ENCODE assay signal across 9 cellular contexts in genomic region chr9:36008774-36009300, GRCh38. TPM values are rescaled to one million over a fixed set of nuclear protein-coding genes. Genes with fewer than 3 reads are reported as not detected.
DNase-seq lines count a peak whose midpoint lies in the region; TF ChIP-seq lines count a peak whose summit lies in the region.
"Had no signal": no experiment of that assay in that cellular context is flagged by ENCODE, and none has a peak within 500 bp of the region (broad histone marks: within the 10 kb centered on the region; RNA-seq: fewer than 3 reads in every experiment).

No MANE protein-coding gene starts in this region.

- H3K4me1 ChIP-seq in KMS-11 (ENCODE audit: low read depth, poor library complexity, severe bottlenecking) (peaks cover 9% of the 10 kb centered on the region), Peyer's patch (peaks cover 0 to 10% (median 0%) of the 10 kb centered on the region in 4 donors), osteoblast (ENCODE audit: insufficient read depth, low read length) (peaks cover 6% of the 10 kb centered on the region)

- no peak for TF ChIP-seq POLR2A in Peyer's patch (IDR thresholded peaks at IDR 0.05)

- no peak overlapping the region for H3K9ac ChIP-seq in KMS-11
- H3K9ac ChIP-seq: BLaER1 had no signal

- no peaks in the 10 kb centered on the region for H3K36me3 Mint-ChIP-seq in type B pancreatic cell

- H3K9me3 Mint-ChIP-seq in type B pancreatic cell, result peaks cover 12% of the 10 kb centered on the region

- H3K27ac Mint-ChIP-seq in type B pancreatic cell, result no peak overlapping the region

- no peaks in the 10 kb centered on the region for H4K20me1 ChIP-seq in KMS-11 (ENCODE audit: insufficient read depth)
- H4K20me1 ChIP-seq in osteoblast (ENCODE audit: insufficient read depth, low read length), result no peaks in the 10 kb centered on the region
- H4K20me1 ChIP-seq: BLaER1 had no signal

- H3K27ac ChIP-seq in KMS-11 (no peak overlapping the region), Peyer's patch (no peak overlapping the region), osteoblast (ENCODE audit: low read depth, low read length) (no peak overlapping the region)
- H3K27ac ChIP-seq: BLaER1 had no signal

- peak overlapping the region; percentile 55 for H2AFZ ChIP-seq in KMS-11 (ENCODE audit: low read depth)
- peak overlapping the region; percentile 48 for H2AFZ ChIP-seq in osteoblast (ENCODE audit: low read length)

- no peak overlapping the region for H3K4me3 ChIP-seq in KMS-11 (IDR thresholded peaks at IDR 0.05; ENCODE audit: insufficient read depth, low read depth, low read length)
- H3K4me3 ChIP-seq in Peyer's patch, result peak overlapping the region in 1 of 4 donors; percentile 20
- H3K4me3 ChIP-seq in osteoblast (ENCODE audit: insufficient read depth, low read length), result peak overlapping the region; percentile 21
- H3K4me3 ChIP-seq: BLaER1 had no signal

- H3K9me3 ChIP-seq in Peyer's patch, result no peaks in the 10 kb centered on the region
- no peaks in the 10 kb centered on the region for H3K9me3 ChIP-seq in osteoblast (ENCODE audit: low read depth, low read length)

- DNase-seq in NCI-H187 (lab: John Stamatoyannopoulos, UW) (peak; percentile 1 to 12), NCI-H187 treated with DMSO at 0.1 percent for 48 hours (lab: John Stamatoyannopoulos, UW) (no peak), Peyer's patch (peak; percentile 28 to 85 (median 60)), activated T-helper 1 cell treated with Interleukin-2 at 50 U/mL for 16 hours (ENCODE audit: low read depth) (peak; percentile 36), fibroblast of the conjunctiva (ENCODE audit: low read depth) (peak; percentile 53), osteoblast (ENCODE audit: insufficient read length, low spot score, missing footprints) (peak; percentile 93), type B pancreatic cell (ENCODE audit: extremely low spot score, unreplicated experiment) (no peak)

- no peaks in the 10 kb centered on the region for H3K4me1 Mint-ChIP-seq in type B pancreatic cell (ENCODE audit: unreplicated experiment)

- no peaks in the 10 kb centered on the region for H3K36me3 ChIP-seq in KMS-11 (ENCODE audit: insufficient read depth)
- H3K36me3 ChIP-seq in Peyer's patch, result no peaks in the 10 kb centered on the region
- no peaks in the 10 kb centered on the region for H3K36me3 ChIP-seq in osteoblast (ENCODE audit: insufficient read depth, low read length)
- H3K36me3 ChIP-seq: BLaER1 had no signal

- no peaks in the 10 kb centered on the region for H3K79me2 ChIP-seq in KMS-11 (ENCODE audit: insufficient read depth, low read depth)
- no peaks in the 10 kb centered on the region for H3K79me2 ChIP-seq in osteoblast (ENCODE audit: insufficient read depth, low read length)

- no peaks in the 10 kb centered on the region for H3K27me3 ChIP-seq in KMS-11 (ENCODE audit: insufficient read depth, low read depth)
- no peaks in the 10 kb centered on the region for H3K27me3 ChIP-seq in Peyer's patch
- no peaks in the 10 kb centered on the region for H3K27me3 ChIP-seq in osteoblast (ENCODE audit: insufficient read depth, low read length)
- H3K27me3 ChIP-seq: BLaER1 had no signal

- TF ChIP-seq CTCF in KMS-11 (conservative IDR thresholded peaks at IDR 0.05; ENCODE audit: low read depth, low read length), result peak; percentile 99
- peak in 5 of 6 experiments; percentile 76 to 99 (median 98) for TF ChIP-seq CTCF in Peyer's patch (IDR thresholded peaks at IDR 0.05)
- TF ChIP-seq CTCF in osteoblast (IDR thresholded peaks at IDR 0.05; ENCODE audit: extremely low read depth, low read depth, low read length), result peak; percentile 100
- TF ChIP-seq CTCF in type B pancreatic cell (conservative IDR thresholded peaks at IDR 0.05), result peak; percentile 98

- H3K4me2 ChIP-seq in KMS-11, result peak overlapping the region; percentile 49
- peak overlapping the region; percentile 76 for H3K4me2 ChIP-seq in osteoblast (ENCODE audit: insufficient read depth, low read length)
- H3K4me2 ChIP-seq: BLaER1 had no signal

- no peak overlapping the region for H3K4me3 Mint-ChIP-seq in type B pancreatic cell

- peaks cover 89% of the 10 kb centered on the region for H3K27me3 Mint-ChIP-seq in type B pancreatic cell

RNA-seq across cellular contexts. Expression of gene RECK, which starts 27.9 kb away (rescaled TPM):
- total RNA-seq in Peyer's patch (1 to 10 TPM; 1.9 to 8.3 (median 5.9) TPM), osteoblast (31.2 and 31.5 TPM in 2 replicates), type B pancreatic cell (ENCODE audit: low replicate concordance) (1.9 and 11.7 TPM in 2 replicates)

RNA-seq across cellular contexts. Expression of gene OR2S2, which starts 50.9 kb away (rescaled TPM):
- total RNA-seq in Peyer's patch (not detected), osteoblast (under 0.01 TPM in 2 replicates), type B pancreatic cell (ENCODE audit: low replicate concordance) (not detected in 2 replicates)

Comparison
In these comparisons a context has a peak if more than half of its experiments do, and no peak if none do; other contexts are left out.
1. DNase-seq: peak in NCI-H187 (2 of 2), Peyer's patch (3 of 3), activated T-helper 1 cell treated with Interleukin-2 at 50 U/mL for 16 hours (single experiment), fibroblast of the conjunctiva (single experiment) and osteoblast (single experiment); none in NCI-H187 treated with DMSO at 0.1 percent for 48 hours (single experiment) and type B pancreatic cell (single experiment).
2. Peak in every context shown above with its lines, with median percentiles within 50 percentile points of each other: CTCF ChIP-seq.